Comparison of ENCODE assay signal across 13 cellular contexts in genomic region chr1:228131736-228132135, GRCh38. TPM values are rescaled to one million over a fixed set of nuclear protein-coding genes. Genes with fewer than 3 reads are reported as not detected.
A peak's percentile ranks its signal among the peaks of the same experiment; 100 is the strongest.
DNase-seq lines count a peak whose midpoint lies in the region; ATAC-seq and TF ChIP-seq lines count a peak whose summit lies in the region.
"Had no signal": no experiment of that assay in that cellular context is flagged by ENCODE, and none has a peak within 500 bp of the region (broad histone marks: within the 10 kb centered on the region; RNA-seq: fewer than 3 reads in every experiment).

No MANE protein-coding gene starts in this region.

- H3K27me3 Mint-ChIP-seq in MCF 10A (ENCODE audit: insufficient read depth, unreplicated experiment): peaks cover 17% of the 10 kb centered on the region
- peaks cover 21% of the 10 kb centered on the region for H3K27me3 Mint-ChIP-seq in activated CD4-positive, alpha-beta T cell treated with anti-CD3 and anti-CD28 coated beads, Interleukin-2, amount 10 ng/mL, durations not matched to agents 7 days and 5 days

- H3K4me3 ChIP-seq in breast epithelium: no peak overlapping the region
- H3K4me3 ChIP-seq in upper lobe of right lung: no peak overlapping the region

- H3K9me3 ChIP-seq in breast epithelium (no peaks in the 10 kb centered on the region), upper lobe of right lung (no peaks in the 10 kb centered on the region)

- DNase-seq in breast epithelium (ENCODE audit: low spot score in 2 of 2) (no peak), MCF 10A (ENCODE audit: unreplicated experiment) (no peak), mesenteric fat pad (ENCODE audit: low spot score) (peak; percentile 30), upper lobe of right lung (no peak), T-helper 9 cell (no peak), HuH-7.5 (ENCODE audit: low spot score) (no peak)
- DNase-seq in activated CD4-positive, alpha-beta T cell treated with anti-CD3 and anti-CD28 coated beads, Interleukin-2, amount 10 ng/mL, durations not matched to agents 7 days and 5 days: no peak
- DNase-seq: NCI-H510A, RPMI8226, SIG-M5 had no signal

- no peak for TF ChIP-seq CTCF in breast epithelium (IDR thresholded peaks at IDR 0.05)
- no peak for TF ChIP-seq CTCF in MCF 10A (IDR thresholded peaks at IDR 0.05; ENCODE audit: unreplicated experiment)
- no peak for TF ChIP-seq CTCF in upper lobe of right lung (IDR thresholded peaks at IDR 0.05)

- H3K27me3 ChIP-seq in breast epithelium (no peaks in the 10 kb centered on the region), upper lobe of right lung (no peaks in the 10 kb centered on the region)

- CTCF ChIA-PET in MCF 10A (lab: Yijun Ruan, JAX): interaction anchor here (1.1 to 4.7 kb wide), 16 partner anchors 9 to 383 kb away, joined by 3 to 62 read pairs (median 15); partner anchors contain the start of genes GUK1, IBA57 and MRPL55
- CTCF ChIA-PET in activated CD4-positive, alpha-beta T cell treated with anti-CD3 and anti-CD28 coated beads, Interleukin-2, amount 10 ng/mL, durations not matched to agents 7 days and 5 days (lab: Charles Lee): interaction anchor here (0.8 to 2.2 kb wide), 4 partner anchors 10 to 35 kb away, joined by 3 to 9 read pairs (median 6); no protein-coding TSS in a partner anchor

- peaks cover 10% of the 10 kb centered on the region for H3K4me1 Mint-ChIP-seq in MCF 10A (ENCODE audit: insufficient read depth, unreplicated experiment)
- peaks cover 11% of the 10 kb centered on the region for H3K4me1 Mint-ChIP-seq in activated CD4-positive, alpha-beta T cell treated with anti-CD3 and anti-CD28 coated beads, Interleukin-2, amount 10 ng/mL, durations not matched to agents 7 days and 5 days

- H3K27ac ChIP-seq in breast epithelium (peak overlapping the region; percentile 46 to 73), upper lobe of right lung (peak overlapping the region; percentile 62)

- H3K27ac Mint-ChIP-seq in MCF 10A (ENCODE audit: low read depth, unreplicated experiment): no peak overlapping the region
- H3K27ac Mint-ChIP-seq in activated CD4-positive, alpha-beta T cell treated with anti-CD3 and anti-CD28 coated beads, Interleukin-2, amount 10 ng/mL, durations not matched to agents 7 days and 5 days: no peak overlapping the region
- H3K27ac Mint-ChIP-seq: H9 had no signal

- H3K36me3 ChIP-seq in breast epithelium: no peaks in the 10 kb centered on the region
- H3K36me3 ChIP-seq in upper lobe of right lung: no peaks in the 10 kb centered on the region

- ATAC-seq in esophagus mucosa (peak; percentile 37), upper lobe of right lung (no peak)

- no TSS peak for BruUV-seq in MCF 10A (replicated peaks; lab: Mats Ljungman, UMichigan)

- H3K4me3 Mint-ChIP-seq in MCF 10A (ENCODE audit: unreplicated experiment): no peak overlapping the region
- H3K4me3 Mint-ChIP-seq in activated CD4-positive, alpha-beta T cell treated with anti-CD3 and anti-CD28 coated beads, Interleukin-2, amount 10 ng/mL, durations not matched to agents 7 days and 5 days: no peak overlapping the region
- H3K4me3 Mint-ChIP-seq: CD14-positive monocyte had no signal

- no peaks in the 10 kb centered on the region for H3K4me1 ChIP-seq in breast epithelium
- H3K4me1 ChIP-seq in upper lobe of right lung: peaks cover 4% of the 10 kb centered on the region

- intact Hi-C loops in breast epithelium (cut with DNase I; ENCODE audit: low total_unique reads) (no loop called here), MCF 10A (cut with micrococcal nuclease) (loop anchor here (1.0 to 2.0 kb wide), 9 partner anchors 35 to 651 kb away; a partner anchor contains a TSS), upper lobe of right lung (cut with DNase I) (no loop called here)

- no peaks in the 10 kb centered on the region for H3K9me3 Mint-ChIP-seq in MCF 10A (ENCODE audit: unreplicated experiment)
- no peaks in the 10 kb centered on the region for H3K9me3 Mint-ChIP-seq in activated CD4-positive, alpha-beta T cell treated with anti-CD3 and anti-CD28 coated beads, Interleukin-2, amount 10 ng/mL, durations not matched to agents 7 days and 5 days
- H3K9me3 Mint-ChIP-seq: CD14-positive monocyte, H9 had no signal

- POLR2A ChIA-PET in MCF 10A (lab: Yijun Ruan, JAX): interaction anchor here (0.7 to 5.5 kb wide), 15 partner anchors 8 to 838 kb away, joined by 3 to 56 read pairs (median 7); partner anchors contain the start of genes ARF1, GUK1, IBA57 and MRPL55
- POLR2A ChIA-PET in activated CD4-positive, alpha-beta T cell treated with anti-CD3 and anti-CD28 coated beads, Interleukin-2, amount 10 ng/mL, durations not matched to agents 7 days and 5 days (lab: Charles Lee): no interaction called here

- H3K36me3 Mint-ChIP-seq in MCF 10A (ENCODE audit: insufficient read depth, unreplicated experiment): no peaks in the 10 kb centered on the region
- no peaks in the 10 kb centered on the region for H3K36me3 Mint-ChIP-seq in activated CD4-positive, alpha-beta T cell treated with anti-CD3 and anti-CD28 coated beads, Interleukin-2, amount 10 ng/mL, durations not matched to agents 7 days and 5 days (ENCODE audit: low read depth)
- H3K36me3 Mint-ChIP-seq: CD14-positive monocyte had no signal

- TF ChIP-seq POLR2A in breast epithelium (IDR thresholded peaks at IDR 0.05): no peak

RNA-seq across cellular contexts. Expression of gene GUK1, which starts 8.3 kb away (rescaled TPM):
- 100 to 1,000 TPM; 218 to 413 (median 333) TPM for total RNA-seq in breast epithelium
- 495 and 510 TPM in 2 replicates for total RNA-seq in MCF 10A (2022)
- 241 TPM for total RNA-seq in esophagus mucosa
- 220 TPM for total RNA-seq in mesenteric fat pad
- 203 TPM for total RNA-seq in upper lobe of right lung
- total RNA-seq in activated CD4-positive, alpha-beta T cell treated with anti-CD3 and anti-CD28 coated beads, Interleukin-2, amount 10 ng/mL, durations not matched to agents 7 days and 5 days: 100 to 1,000 TPM; 207 to 260 TPM

RNA-seq across cellular contexts. Expression of gene GJC2, which starts 18.0 kb away (rescaled TPM):
- 1 to 10 TPM; 1.3 TPM for total RNA-seq in breast epithelium
- 9.0 and 18.5 TPM in 2 replicates for total RNA-seq in MCF 10A (2022)
- total RNA-seq in esophagus mucosa: 0.44 TPM
- total RNA-seq in mesenteric fat pad: 2.6 TPM
- 6.9 TPM for total RNA-seq in upper lobe of right lung
- under 1 TPM; 0.40 to 0.62 TPM for total RNA-seq in activated CD4-positive, alpha-beta T cell treated with anti-CD3 and anti-CD28 coated beads, Interleukin-2, amount 10 ng/mL, durations not matched to agents 7 days and 5 days

RNA-seq across cellular contexts. Expression of gene MRPL55, which starts 22.6 kb away (rescaled TPM):
- total RNA-seq in breast epithelium: 100 to 1,000 TPM in 2 of 3 donors, 10 to 100 TPM in 1; 76.4 to 108 (median 102) TPM
- 85.4 and 111 TPM in 2 replicates for total RNA-seq in MCF 10A (2022)
- 29.0 TPM for total RNA-seq in esophagus mucosa
- total RNA-seq in mesenteric fat pad: 38.9 TPM
- 39.9 TPM for total RNA-seq in upper lobe of right lung
- total RNA-seq in activated CD4-positive, alpha-beta T cell treated with anti-CD3 and anti-CD28 coated beads, Interleukin-2, amount 10 ng/mL, durations not matched to agents 7 days and 5 days: 10 to 100 TPM; 38.6 to 44.1 TPM

RNA-seq across cellular contexts. Expression of gene C1orf35, which starts 28.6 kb away (rescaled TPM):
- total RNA-seq in breast epithelium: 10 to 100 TPM; 11.5 to 17.0 (median 15.7) TPM
- total RNA-seq in MCF 10A (2022): 48.9 and 49.2 TPM in 2 replicates
- 13.9 TPM for total RNA-seq in esophagus mucosa
- total RNA-seq in mesenteric fat pad: 5.6 TPM
- 12.5 TPM for total RNA-seq in upper lobe of right lung
- 10 to 100 TPM; 14.4 to 24.4 TPM for total RNA-seq in activated CD4-positive, alpha-beta T cell treated with anti-CD3 and anti-CD28 coated beads, Interleukin-2, amount 10 ng/mL, durations not matched to agents 7 days and 5 days

RNA-seq across cellular contexts. Expression of gene IBA57, which starts 33.9 kb away (rescaled TPM):
- total RNA-seq in breast epithelium (1 to 10 TPM; 3.4 to 4.1 (median 3.9) TPM), MCF 10A (2022) (12.0 and 16.5 TPM in 2 replicates), esophagus mucosa (6.9 TPM), mesenteric fat pad (7.5 TPM), upper lobe of right lung (13.0 TPM)
- 1 to 10 TPM; 6.4 to 8.2 TPM for total RNA-seq in activated CD4-positive, alpha-beta T cell treated with anti-CD3 and anti-CD28 coated beads, Interleukin-2, amount 10 ng/mL, durations not matched to agents 7 days and 5 days
